In the genomic region with DNA sequence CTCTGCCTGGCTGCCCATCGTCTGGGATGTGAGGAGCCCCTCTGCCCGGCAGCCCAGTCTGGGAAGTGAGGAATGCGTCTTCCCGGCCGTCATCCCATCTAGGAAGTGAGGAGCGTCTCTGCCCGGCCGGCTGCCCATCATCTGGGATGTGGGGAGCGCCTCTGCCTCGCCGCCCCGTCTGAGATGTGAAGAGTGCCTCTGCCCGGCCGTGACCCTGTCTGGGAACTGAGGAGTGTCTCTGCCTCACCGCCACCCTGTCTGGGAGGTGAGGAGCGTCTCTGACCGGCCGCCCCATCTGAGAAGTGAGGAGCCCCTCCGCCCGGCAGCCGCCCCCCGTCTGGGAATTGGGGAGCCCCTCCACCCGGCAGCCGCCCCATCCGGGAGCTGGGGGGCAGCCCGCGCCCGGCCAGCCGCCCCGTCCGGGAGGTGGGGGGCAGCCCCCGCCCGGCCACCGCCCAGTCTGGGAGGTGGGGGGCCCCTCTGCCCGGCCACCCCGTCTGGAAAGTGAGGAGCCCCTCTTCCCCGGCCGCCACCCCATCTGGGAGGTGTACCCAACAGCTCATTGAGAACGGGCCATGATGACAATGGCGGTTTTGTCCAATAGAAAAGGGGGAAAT, we compare ENCODE assay signal across 14 cellular contexts. TPM values are rescaled to one million over a fixed set of nuclear protein-coding genes. Genes with fewer than 3 reads are reported as not detected.
"Had no signal": no experiment of that assay in that cellular context is flagged by ENCODE, and none has a peak within 500 bp of the region (broad histone marks: within the 10 kb centered on the region; RNA-seq: fewer than 3 reads in every experiment).

No MANE protein-coding gene starts in this region.

RNA-seq across cellular contexts. Expression of a gene that starts 7.5 kb away (rescaled TPM):
- total RNA-seq: stomach, subcutaneous adipose tissue, suprapubic skin, temporal lobe, testis, thoracic aorta, thyroid gland, tibial nerve, transverse colon, upper lobe of left lung, ureter, urinary bladder, uterus, vagina had no signal

RNA-seq across cellular contexts. Expression of a gene that starts 18.8 kb away (rescaled TPM):
- total RNA-seq: stomach, subcutaneous adipose tissue, suprapubic skin, temporal lobe, thoracic aorta, thyroid gland, tibial nerve, transverse colon, upper lobe of left lung, ureter, urinary bladder, uterus, vagina had no signal

RNA-seq across cellular contexts. Expression of a gene that starts 26.0 kb away (rescaled TPM):
- total RNA-seq: stomach, subcutaneous adipose tissue, suprapubic skin, thoracic aorta, thyroid gland, tibial nerve, transverse colon, upper lobe of left lung, ureter, urinary bladder, uterus, vagina had no signal

RNA-seq across cellular contexts. Expression of a gene that starts 45.9 kb away (rescaled TPM):
- total RNA-seq: stomach, temporal lobe, thoracic aorta, thyroid gland, tibial nerve, upper lobe of left lung, urinary bladder, uterus, vagina had no signal
